Comparison of ENCODE assay signal across 8 cellular contexts in the genomic region with DNA sequence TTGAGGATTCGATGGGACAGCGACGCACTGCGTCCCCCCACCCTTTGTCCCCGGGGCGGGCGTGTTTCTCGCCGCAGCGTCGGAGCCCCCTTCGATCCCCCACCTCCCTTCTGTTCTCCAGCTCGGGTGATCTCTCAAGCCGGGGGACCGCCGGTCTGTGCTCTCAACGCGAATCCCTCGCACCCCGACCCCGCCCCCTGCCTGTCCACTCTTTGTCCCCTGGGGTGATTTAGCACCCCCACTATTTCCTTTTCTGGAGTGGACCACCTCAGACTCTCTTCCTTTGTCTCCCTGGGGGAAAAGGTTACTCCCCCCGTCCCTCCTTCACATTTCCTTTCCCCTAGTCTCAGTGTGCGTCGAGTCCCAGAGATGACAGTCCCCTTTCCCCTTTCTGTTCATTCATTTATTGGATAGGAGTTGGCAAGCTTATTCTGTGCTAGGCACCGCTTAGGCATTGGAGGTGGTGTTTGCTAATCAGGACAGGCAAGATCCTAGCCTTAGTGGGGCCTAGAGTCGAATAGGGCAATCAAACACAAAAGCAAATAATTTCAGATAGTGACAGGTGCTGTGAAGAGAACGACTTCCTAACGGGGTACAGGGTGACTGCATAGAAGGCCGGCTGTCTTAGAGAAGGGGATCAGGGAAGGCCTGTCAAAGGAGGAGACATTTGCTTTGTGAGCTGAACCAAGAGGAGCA. TPM values are rescaled to one million over a fixed set of nuclear protein-coding genes. Genes with fewer than 3 reads are reported as not detected.
DNase-seq lines count a peak whose midpoint lies in the region; ATAC-seq and TF ChIP-seq lines count a peak whose summit lies in the region.

No MANE protein-coding gene starts in this region.

- peak overlapping the region; percentile 88 for H3K27ac Mint-ChIP-seq in activated CD4-positive, alpha-beta T cell treated with anti-CD3 and anti-CD28 coated beads, Interleukin-2, amount 10 ng/mL, durations not matched to agents 7 days and 5 days

- CTCF ChIA-PET in activated CD4-positive, alpha-beta T cell treated with anti-CD3 and anti-CD28 coated beads, Interleukin-2, amount 10 ng/mL, durations not matched to agents 7 days and 5 days (lab: Charles Lee), result interaction anchor here (1.0 to 1.7 kb wide), 8 partner anchors 10 to 59 kb away, joined by 3 to 7 read pairs (median 3); no protein-coding TSS in a partner anchor
- CTCF ChIA-PET in RWPE1 (lab: Yijun Ruan, JAX), result interaction anchor here (0.7 to 1.2 kb wide), 5 partner anchors 16 to 324 kb away, joined by 3 to 5 read pairs (median 4); no protein-coding TSS in a partner anchor

- H3K4me1 ChIP-seq in mucosa of rectum (ENCODE audit: control insufficient read depth in 2 of 2, insufficient read depth in 2 of 2, low read length in 2 of 2), result peaks cover 24 to 31% of the 10 kb centered on the region in 2 donors

- no peaks in the 10 kb centered on the region for H3K27me3 Mint-ChIP-seq in activated CD4-positive, alpha-beta T cell treated with anti-CD3 and anti-CD28 coated beads, Interleukin-2, amount 10 ng/mL, durations not matched to agents 7 days and 5 days

- H3K9me3 Mint-ChIP-seq in activated CD4-positive, alpha-beta T cell treated with anti-CD3 and anti-CD28 coated beads, Interleukin-2, amount 10 ng/mL, durations not matched to agents 7 days and 5 days, result no peaks in the 10 kb centered on the region

- H3K4me3 Mint-ChIP-seq in activated CD4-positive, alpha-beta T cell treated with anti-CD3 and anti-CD28 coated beads, Interleukin-2, amount 10 ng/mL, durations not matched to agents 7 days and 5 days, result peak overlapping the region; percentile 96

- POLR2A ChIA-PET in activated CD4-positive, alpha-beta T cell treated with anti-CD3 and anti-CD28 coated beads, Interleukin-2, amount 10 ng/mL, durations not matched to agents 7 days and 5 days (lab: Charles Lee), result interaction anchor here (1.9 kb wide), 1 partner anchor 27 kb away, joined by 8 read pairs; no protein-coding TSS in a partner anchor
- POLR2A ChIA-PET in RWPE1 (lab: Yijun Ruan, JAX; ENCODE audit: low non-redundant PET), result interaction anchor here (0.5 to 1.3 kb wide), 6 partner anchors 19 to 65 kb away, joined by 3 to 5 read pairs (median 4); no protein-coding TSS in a partner anchor

- peak overlapping the region; percentile 90 to 98 for H3K4me3 ChIP-seq in mucosa of rectum (ENCODE audit: low read length in 2 of 2)

- H3K27ac ChIP-seq in RWPE1 (peak overlapping the region; percentile 87), mucosa of rectum (ENCODE audit: low read depth in 2 of 2, low read length in 2 of 2) (peak overlapping the region; percentile 81 to 86)

- peak; percentile 17 for DNase-seq in activated CD4-positive, alpha-beta T cell treated with anti-CD3 and anti-CD28 coated beads, Interleukin-2, amount 10 ng/mL, durations not matched to agents 7 days and 5 days
- no peak for DNase-seq in activated CD4-positive, alpha-beta T cell treated with anti-CD3 and anti-CD28 coated beads, Interleukin-2, amount 50 U/mL, for 4 hours
- DNase-seq in RWPE1 (ENCODE audit: low spot score), result no peak
- DNase-seq in dermis blood vessel endothelial cell, result peak; percentile 41
- no peak for DNase-seq in HuH-7.5 (ENCODE audit: low spot score)

- H3K36me3 ChIP-seq in mucosa of rectum (ENCODE audit: control insufficient read depth in 2 of 2, insufficient read depth in 2 of 2, low read length in 2 of 2), result no peaks in the 10 kb centered on the region

- TF ChIP-seq CTCF in RWPE1 (conservative IDR thresholded peaks at IDR 0.05; ENCODE audit: low read depth), result no peak

- H3K36me3 Mint-ChIP-seq in activated CD4-positive, alpha-beta T cell treated with anti-CD3 and anti-CD28 coated beads, Interleukin-2, amount 10 ng/mL, durations not matched to agents 7 days and 5 days (ENCODE audit: low read depth), result peaks cover 32% of the 10 kb centered on the region

- H3K4me1 Mint-ChIP-seq in activated CD4-positive, alpha-beta T cell treated with anti-CD3 and anti-CD28 coated beads, Interleukin-2, amount 10 ng/mL, durations not matched to agents 7 days and 5 days, result peaks cover 51% of the 10 kb centered on the region

- H3K27me3 ChIP-seq in mucosa of rectum (ENCODE audit: control insufficient read depth in 2 of 2, insufficient read depth in 2 of 2, low read length in 2 of 2), result no peaks in the 10 kb centered on the region

- no peak for ATAC-seq in HG02938 (IDR thresholded peaks at IDR 0.05; ENCODE audit: unreplicated experiment)
- no peak for ATAC-seq in GM21529 (IDR thresholded peaks at IDR 0.05; ENCODE audit: unreplicated experiment)

- peak overlapping the region; percentile 98 for H3K9ac ChIP-seq in mucosa of rectum (ENCODE audit: low read depth in 1 of 2, low read length in 2 of 2)

- no peaks in the 10 kb centered on the region for H3K9me3 ChIP-seq in mucosa of rectum (ENCODE audit: control insufficient read depth in 2 of 2, low read length in 2 of 2)

RNA-seq across cellular contexts. Expression of gene PTPN1, which starts 0.7 kb away (rescaled TPM):
- 10 to 100 TPM; 66.4 to 75.3 TPM for total RNA-seq in activated CD4-positive, alpha-beta T cell treated with anti-CD3 and anti-CD28 coated beads, Interleukin-2, amount 10 ng/mL, durations not matched to agents 7 days and 5 days
- total RNA-seq in dermis blood vessel endothelial cell, result 28.8 and 42.1 TPM in 2 replicates

Comparison
In these comparisons a context has a peak if more than half of its experiments do, and no peak if none do; other contexts are left out.
1. DNase-seq: peak in activated CD4-positive, alpha-beta T cell treated with anti-CD3 and anti-CD28 coated beads, Interleukin-2, amount 10 ng/mL, durations not matched to agents 7 days and 5 days (single experiment) and dermis blood vessel endothelial cell (single experiment); none in activated CD4-positive, alpha-beta T cell treated with anti-CD3 and anti-CD28 coated beads, Interleukin-2, amount 50 U/mL, for 4 hours (0 of 2), RWPE1 (single experiment) and HuH-7.5 (single experiment).